26 cellular contexts compared by ENCODE assay signal in genomic region chr10:58396057-58396456, GRCh38. TPM values are rescaled to one million over a fixed set of nuclear protein-coding genes. Genes with fewer than 3 reads are reported as not detected.
DNase-seq lines count a peak whose midpoint lies in the region; ATAC-seq lines count a peak whose summit lies in the region.
"Had no signal": no experiment of that assay in that cellular context is flagged by ENCODE, and none has a peak within 500 bp of the region (broad histone marks: within the 10 kb centered on the region; RNA-seq: fewer than 3 reads in every experiment).

No MANE protein-coding gene starts in this region.

- peaks cover 8% of the 10 kb centered on the region for H3K4me1 Mint-ChIP-seq in activated naive CD8-positive, alpha-beta T cell treated with anti-CD3 and anti-CD28 coated beads, Interleukin-2, amount 50 U/mL, for 24 hours
- peaks cover 18% of the 10 kb centered on the region for H3K4me1 Mint-ChIP-seq in activated naive CD8-positive, alpha-beta T cell treated with anti-CD3 and anti-CD28 coated beads for 36 hours
- peaks cover 14% of the 10 kb centered on the region for H3K4me1 Mint-ChIP-seq in T-helper 17 cell
- H3K4me1 Mint-ChIP-seq in stimulated activated effector memory CD8-positive, alpha-beta T cell treated with anti-CD3 and anti-CD28 coated beads, Interleukin-12 subunit alpha, Interleukin-12 subunit beta, amount 100 ng/mL, for 72 hours, result peaks cover 10% of the 10 kb centered on the region
- peaks cover 10% of the 10 kb centered on the region for H3K4me1 Mint-ChIP-seq in stimulated activated naive CD8-positive, alpha-beta T cell treated with anti-CD3 and anti-CD28 coated beads, Interleukin-15, amount 100 ng/mL, for 72 hours

- H3K27ac Mint-ChIP-seq in activated naive CD8-positive, alpha-beta T cell treated with anti-CD3 and anti-CD28 coated beads, Interleukin-2, amount 50 U/mL, for 24 hours, result no peak overlapping the region
- no peak overlapping the region for H3K27ac Mint-ChIP-seq in activated naive CD8-positive, alpha-beta T cell treated with anti-CD3 and anti-CD28 coated beads for 36 hours
- H3K27ac Mint-ChIP-seq in T-helper 17 cell, result peak overlapping the region; percentile 19
- no peak overlapping the region for H3K27ac Mint-ChIP-seq in stimulated activated effector memory CD8-positive, alpha-beta T cell treated with anti-CD3 and anti-CD28 coated beads, Interleukin-12 subunit alpha, Interleukin-12 subunit beta, amount 100 ng/mL, for 72 hours
- no peak overlapping the region for H3K27ac Mint-ChIP-seq in stimulated activated naive CD8-positive, alpha-beta T cell treated with anti-CD3 and anti-CD28 coated beads, Interleukin-15, amount 100 ng/mL, for 72 hours
- H3K27ac Mint-ChIP-seq: B cell; CD4-positive, alpha-beta T cell had no signal

- no peaks in the 10 kb centered on the region for H3K4me1 ChIP-seq in SJCRH30
- H3K4me1 ChIP-seq: BLaER1 treated with 17β-estradiol and CSF1 and Interleukin-3, amounts not matched to agents 10 nM and 100 nM; Caco-2 had no signal

- H3K9me3 ChIP-seq in T-helper 17 cell (ENCODE audit: control insufficient read depth, low read length, poor library complexity, severe bottlenecking) (no peaks in the 10 kb centered on the region), SJCRH30 (replicated peaks) (no peaks in the 10 kb centered on the region)
- H3K9me3 ChIP-seq: A549; BLaER1 treated with 17β-estradiol and CSF1 and Interleukin-3, amounts not matched to agents 10 nM and 100 nM; Caco-2 had no signal

- ATAC-seq in activated naive CD8-positive, alpha-beta T cell treated with anti-CD3 and anti-CD28 coated beads, Interleukin-2, amount 50 U/mL, for 24 hours, result peak; percentile 57
- ATAC-seq in T-helper 17 cell (no peak), GM18870 (IDR thresholded peaks at IDR 0.05; ENCODE audit: unreplicated experiment) (no peak)
- ATAC-seq in stimulated activated effector memory CD8-positive, alpha-beta T cell treated with anti-CD3 and anti-CD28 coated beads, Interleukin-12 subunit alpha, Interleukin-12 subunit beta, amount 100 ng/mL, for 72 hours, result peak; percentile 42
- ATAC-seq in stimulated activated naive CD8-positive, alpha-beta T cell treated with anti-CD3 and anti-CD28 coated beads, Interleukin-15, amount 100 ng/mL, for 72 hours, result peak; percentile 61
- ATAC-seq: A549; CD8-positive, alpha-beta T cell had no signal

- H3K27me3 ChIP-seq in SJCRH30, result no peaks in the 10 kb centered on the region
- H3K27me3 ChIP-seq: BLaER1 treated with 17β-estradiol and CSF1 and Interleukin-3, amounts not matched to agents 10 nM and 100 nM had no signal

- no peak for DNase-seq in activated naive CD8-positive, alpha-beta T cell treated with anti-CD3 and anti-CD28 coated beads, Interleukin-2, amount 50 U/mL, for 24 hours
- no peak for DNase-seq in activated naive CD8-positive, alpha-beta T cell treated with anti-CD3 and anti-CD28 coated beads for 36 hours
- no peak for DNase-seq in T-helper 17 cell
- no peak for DNase-seq in stimulated activated effector memory CD8-positive, alpha-beta T cell treated with anti-CD3 and anti-CD28 coated beads, Interleukin-12 subunit alpha, Interleukin-12 subunit beta, amount 100 ng/mL, for 72 hours (ENCODE audit: low spot score in 2 of 2)
- DNase-seq in stimulated activated naive CD8-positive, alpha-beta T cell treated with anti-CD3 and anti-CD28 coated beads, Interleukin-15, amount 100 ng/mL, for 72 hours, result no peak
- DNase-seq in activated CD4-positive, alpha-beta T cell treated with anti-CD3 and anti-CD28 coated beads for 4 hours, result no peak
- DNase-seq in SJCRH30, result no peak
- DNase-seq: AML-193; Caco-2; Calu3; CD4-positive, alpha-beta T cell; CD8-positive, alpha-beta T cell; DMS 273 treated with DMSO at 0.1 percent for 48 hours; DMS153; DMS53; DMS79; DND-41; EL; GDM1 had no signal

- H3K27me3 Mint-ChIP-seq in activated naive CD8-positive, alpha-beta T cell treated with anti-CD3 and anti-CD28 coated beads, Interleukin-2, amount 50 U/mL, for 24 hours, result no peaks in the 10 kb centered on the region
- no peaks in the 10 kb centered on the region for H3K27me3 Mint-ChIP-seq in activated naive CD8-positive, alpha-beta T cell treated with anti-CD3 and anti-CD28 coated beads for 36 hours
- H3K27me3 Mint-ChIP-seq in T-helper 17 cell, result no peaks in the 10 kb centered on the region
- H3K27me3 Mint-ChIP-seq in stimulated activated naive CD8-positive, alpha-beta T cell treated with anti-CD3 and anti-CD28 coated beads, Interleukin-15, amount 100 ng/mL, for 72 hours, result no peaks in the 10 kb centered on the region
- H3K27me3 Mint-ChIP-seq: B cell; CD4-positive, alpha-beta T cell had no signal

- H3K4me3 ChIP-seq in SJCRH30, result no peak overlapping the region
- H3K4me3 ChIP-seq: A549; BLaER1 treated with 17β-estradiol and CSF1 and Interleukin-3, amounts not matched to agents 10 nM and 100 nM; GM12878 had no signal

- H3K36me3 ChIP-seq in SJCRH30, result peaks cover 40% of the 10 kb centered on the region

- no peak overlapping the region for H3K27ac ChIP-seq in SJCRH30
- H3K27ac ChIP-seq: 22Rv1; A549; BLaER1 treated with 17β-estradiol and CSF1 and Interleukin-3, amounts not matched to agents 10 nM and 100 nM; C4-2B had no signal

- no peaks in the 10 kb centered on the region for H3K9me3 Mint-ChIP-seq in activated naive CD8-positive, alpha-beta T cell treated with anti-CD3 and anti-CD28 coated beads, Interleukin-2, amount 50 U/mL, for 24 hours
- no peaks in the 10 kb centered on the region for H3K9me3 Mint-ChIP-seq in activated naive CD8-positive, alpha-beta T cell treated with anti-CD3 and anti-CD28 coated beads for 36 hours
- no peaks in the 10 kb centered on the region for H3K9me3 Mint-ChIP-seq in stimulated activated effector memory CD8-positive, alpha-beta T cell treated with anti-CD3 and anti-CD28 coated beads, Interleukin-12 subunit alpha, Interleukin-12 subunit beta, amount 100 ng/mL, for 72 hours
- no peaks in the 10 kb centered on the region for H3K9me3 Mint-ChIP-seq in stimulated activated naive CD8-positive, alpha-beta T cell treated with anti-CD3 and anti-CD28 coated beads, Interleukin-15, amount 100 ng/mL, for 72 hours
- H3K9me3 Mint-ChIP-seq: CD4-positive, alpha-beta T cell; CD8-positive, alpha-beta T cell had no signal

- peaks cover 53% of the 10 kb centered on the region for H3K36me3 Mint-ChIP-seq in activated naive CD8-positive, alpha-beta T cell treated with anti-CD3 and anti-CD28 coated beads, Interleukin-2, amount 50 U/mL, for 24 hours (ENCODE audit: low read depth)
- peaks cover 44% of the 10 kb centered on the region for H3K36me3 Mint-ChIP-seq in activated naive CD8-positive, alpha-beta T cell treated with anti-CD3 and anti-CD28 coated beads for 36 hours
- H3K36me3 Mint-ChIP-seq in T-helper 17 cell (ENCODE audit: low read depth), result peaks cover 9% of the 10 kb centered on the region
- peaks cover 72% of the 10 kb centered on the region for H3K36me3 Mint-ChIP-seq in stimulated activated effector memory CD8-positive, alpha-beta T cell treated with anti-CD3 and anti-CD28 coated beads, Interleukin-12 subunit alpha, Interleukin-12 subunit beta, amount 100 ng/mL, for 72 hours

- no peak overlapping the region for H3K4me3 Mint-ChIP-seq in activated naive CD8-positive, alpha-beta T cell treated with anti-CD3 and anti-CD28 coated beads, Interleukin-2, amount 50 U/mL, for 24 hours
- H3K4me3 Mint-ChIP-seq in activated naive CD8-positive, alpha-beta T cell treated with anti-CD3 and anti-CD28 coated beads for 36 hours, result no peak overlapping the region
- no peak overlapping the region for H3K4me3 Mint-ChIP-seq in T-helper 17 cell
- H3K4me3 Mint-ChIP-seq in stimulated activated effector memory CD8-positive, alpha-beta T cell treated with anti-CD3 and anti-CD28 coated beads, Interleukin-12 subunit alpha, Interleukin-12 subunit beta, amount 100 ng/mL, for 72 hours, result no peak overlapping the region
- no peak overlapping the region for H3K4me3 Mint-ChIP-seq in stimulated activated naive CD8-positive, alpha-beta T cell treated with anti-CD3 and anti-CD28 coated beads, Interleukin-15, amount 100 ng/mL, for 72 hours
- H3K4me3 Mint-ChIP-seq: B cell; CD4-positive, alpha-beta T cell; CD8-positive, alpha-beta T cell had no signal

RNA-seq across cellular contexts. Expression of gene TFAM, which starts 10.8 kb away (rescaled TPM):
- total RNA-seq in activated naive CD8-positive, alpha-beta T cell treated with anti-CD3 and anti-CD28 coated beads for 36 hours, result 100 to 1,000 TPM; 153 to 159 TPM
- 10 to 100 TPM; 33.9 to 40.2 TPM for total RNA-seq in T-helper 17 cell
- total RNA-seq in SJCRH30 (2014; rRNA removed; shearing (Covaris generic)), result 59.9 and 60.0 TPM in 2 replicates

Comparison
In these comparisons a context has a peak if more than half of its experiments do, and no peak if none do; other contexts are left out.
1. ATAC-seq: peak in activated naive CD8-positive, alpha-beta T cell treated with anti-CD3 and anti-CD28 coated beads, Interleukin-2, amount 50 U/mL, for 24 hours (single experiment), stimulated activated effector memory CD8-positive, alpha-beta T cell treated with anti-CD3 and anti-CD28 coated beads, Interleukin-12 subunit alpha, Interleukin-12 subunit beta, amount 100 ng/mL, for 72 hours (single experiment) and stimulated activated naive CD8-positive, alpha-beta T cell treated with anti-CD3 and anti-CD28 coated beads, Interleukin-15, amount 100 ng/mL, for 72 hours (single experiment); none in T-helper 17 cell (single experiment) and GM18870 (single experiment).